In the genomic region with DNA sequence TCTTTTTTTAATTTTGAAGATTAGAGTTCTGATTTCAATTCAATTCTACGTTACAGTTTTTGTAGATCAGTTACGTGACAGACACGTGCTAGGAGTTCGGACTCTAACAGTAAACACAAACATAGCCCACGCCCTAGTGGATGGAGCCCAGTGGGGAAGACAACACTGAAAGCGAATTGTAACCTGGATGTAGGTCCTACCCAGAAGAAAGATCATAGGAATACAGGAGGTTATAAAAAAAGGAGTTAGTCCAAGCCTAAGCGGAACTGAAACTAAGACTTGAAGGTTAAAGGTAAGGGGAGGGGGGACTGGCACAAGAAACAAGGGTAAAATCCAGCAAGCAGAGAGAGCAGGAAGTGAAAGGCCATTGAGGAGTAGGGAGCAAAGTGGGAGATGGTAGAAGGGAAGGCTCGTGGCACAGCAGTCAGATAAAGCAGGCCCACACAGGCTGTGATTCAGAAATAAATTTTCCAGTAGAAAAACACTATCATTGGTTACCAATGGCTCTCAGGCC, we compare ENCODE assay signal across 24 cellular contexts.
"Had no signal": no experiment of that assay in that cellular context is flagged by ENCODE, and none has a peak within 500 bp of the region (broad histone marks: within the 10 kb centered on the region; RNA-seq: fewer than 3 reads in every experiment).

No MANE protein-coding gene starts in this region.

- H3K27ac Mint-ChIP-seq: activated CD4-positive, alpha-beta memory T cell treated with anti-CD3 and anti-CD28 coated beads, Interleukin-2, amount 10 ng/mL, durations not matched to agents 7 days and 5 days; activated CD4-positive, alpha-beta T cell treated with anti-CD3 and anti-CD28 coated beads, Interleukin-2, amount 10 ng/mL, durations not matched to agents 7 days and 5 days; activated CD8-positive, alpha-beta memory T cell treated with anti-CD3 and anti-CD28 coated beads, Interleukin-2, amount 10 ng/mL, durations not matched to agents 7 days and 5 days; activated naive CD4-positive, alpha-beta T cell treated with anti-CD3 and anti-CD28 coated beads, Interleukin-2, amount 50 U/mL, for 24 hours; activated naive CD8-positive, alpha-beta T cell treated with anti-CD3 and anti-CD28 coated beads, Interleukin-2, amount 50 U/mL, for 24 hours; activated T-helper 2 cell treated with anti-CD3 and anti-CD28 coated beads, Interferon-gamma antibody, Interleukin-2, Interleukin-4, amounts not matched to agents 10 μg/mL and 5 μg/mL and 100 μg/mL, durations not matched to agents 14 hours and 24 hours and 36 hours; dendritic cell treated with granulocyte-macrophage colony-stimulating factor and Interleukin-4, amounts not matched to agents 40 ng/mL and 50 ng/mL, for 4 days; mesothelial cell of epicardium; naive thymus-derived CD4-positive, alpha-beta T cell had no signal

- H3K27me3 ChIP-seq: breast epithelium, ovary, tibial nerve had no signal

- H3K36me3 Mint-ChIP-seq: activated CD8-positive, alpha-beta memory T cell treated with anti-CD3 and anti-CD28 coated beads, Interleukin-2, amount 10 ng/mL, durations not matched to agents 7 days and 5 days; activated naive CD4-positive, alpha-beta T cell treated with anti-CD3 and anti-CD28 coated beads, Interleukin-2, amount 50 U/mL, for 24 hours; mesothelial cell of epicardium; naive thymus-derived CD4-positive, alpha-beta T cell had no signal

- H3K4me3 ChIP-seq: ovary, prostate gland, tibial nerve had no signal

- DNase-seq: activated CD4-positive, alpha-beta memory T cell treated with anti-CD3 and anti-CD28 coated beads, Interleukin-2, amount 10 ng/mL, durations not matched to agents 7 days and 5 days; activated CD4-positive, alpha-beta T cell treated with anti-CD3 and anti-CD28 coated beads for 1 hour; activated CD4-positive, alpha-beta T cell treated with anti-CD3 and anti-CD28 coated beads, Interleukin-2, amount 10 ng/mL, durations not matched to agents 7 days and 5 days; activated CD8-positive, alpha-beta memory T cell treated with anti-CD3 and anti-CD28 coated beads, Interleukin-2, amount 10 ng/mL, durations not matched to agents 7 days and 5 days; activated naive CD8-positive, alpha-beta T cell treated with anti-CD3 and anti-CD28 coated beads, Interleukin-2, amount 50 U/mL, for 24 hours; activated T-cell treated with anti-CD3 and anti-CD28 coated beads, Interleukin-2, amount 50 U/mL, for 48 hours; amygdala; glutamatergic neuron; left cardiac atrium; mammary epithelial cell; naive thymus-derived CD4-positive, alpha-beta T cell; ovary; stimulated activated CD4-positive, alpha-beta T cell treated with anti-CD3 and anti-CD28 coated beads, Interleukin-2, amount 100 ng/mL, for 48 hours; stimulated activated naive CD4-positive, alpha-beta T cell treated with Interleukin-2 at 50 U/mL for 16 hours; T-helper 9 cell had no signal

- H3K9me3 ChIP-seq: breast epithelium, ovary, prostate gland, tibial nerve had no signal

- H3K4me1 Mint-ChIP-seq: activated CD4-positive, alpha-beta T cell treated with anti-CD3 and anti-CD28 coated beads, Interleukin-2, amount 10 ng/mL, durations not matched to agents 7 days and 5 days; central memory CD8-positive, alpha-beta T cell had no signal

- H3K36me3 ChIP-seq: breast epithelium, ovary, prostate gland, tibial nerve had no signal

- H3K4me3 Mint-ChIP-seq: activated CD4-positive, alpha-beta memory T cell treated with anti-CD3 and anti-CD28 coated beads, Interleukin-2, amount 10 ng/mL, durations not matched to agents 7 days and 5 days; activated CD4-positive, alpha-beta T cell treated with anti-CD3 and anti-CD28 coated beads, Interleukin-2, amount 10 ng/mL, durations not matched to agents 7 days and 5 days; activated CD8-positive, alpha-beta memory T cell treated with anti-CD3 and anti-CD28 coated beads, Interleukin-2, amount 10 ng/mL, durations not matched to agents 7 days and 5 days; activated naive CD4-positive, alpha-beta T cell treated with anti-CD3 and anti-CD28 coated beads, Interleukin-2, amount 50 U/mL, for 24 hours; activated naive CD8-positive, alpha-beta T cell treated with anti-CD3 and anti-CD28 coated beads, Interleukin-2, amount 50 U/mL, for 24 hours; central memory CD8-positive, alpha-beta T cell; dendritic cell treated with granulocyte-macrophage colony-stimulating factor and Interleukin-4, amounts not matched to agents 40 ng/mL and 50 ng/mL, for 4 days; mesothelial cell of epicardium; naive thymus-derived CD4-positive, alpha-beta T cell had no signal

- H3K4me1 ChIP-seq: breast epithelium, prostate gland had no signal

- H3K27ac ChIP-seq: breast epithelium, epithelial cell of prostate, ovary, prostate gland, tibial nerve had no signal

- ATAC-seq: activated CD8-positive, alpha-beta memory T cell treated with anti-CD3 and anti-CD28 coated beads, Interleukin-2, amount 10 ng/mL, durations not matched to agents 7 days and 5 days; activated naive CD8-positive, alpha-beta T cell treated with anti-CD3 and anti-CD28 coated beads, Interleukin-2, amount 50 U/mL, for 24 hours; left cardiac atrium; naive thymus-derived CD4-positive, alpha-beta T cell had no signal
